1 cellular context compared by ENCODE assay signal in the genomic region with DNA sequence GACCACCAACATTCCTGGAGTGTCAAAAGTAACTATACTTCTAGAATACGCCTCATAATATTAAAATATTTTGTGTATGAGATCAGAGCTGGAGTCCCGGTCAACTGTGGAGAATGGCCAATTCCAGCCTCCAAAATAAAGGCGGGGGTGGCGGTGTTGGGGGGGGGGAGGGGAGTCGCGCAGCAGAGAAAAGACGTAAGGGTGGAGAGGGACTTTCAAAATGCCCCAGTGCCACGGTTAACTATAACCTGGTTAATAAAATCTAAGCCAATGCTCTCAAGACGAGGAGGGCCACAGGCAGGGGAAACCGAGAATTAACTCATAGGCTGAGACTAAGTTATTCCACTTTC.
TF ChIP-seq lines count a peak whose summit lies in the region.

No MANE protein-coding gene starts in this region.

TF ChIP-seq in IMR-90, 13 proteins besides CTCF, POLR2A, EP300 and RAD21 (continued from another document):
- TF ChIP-seq, protein P1, sequence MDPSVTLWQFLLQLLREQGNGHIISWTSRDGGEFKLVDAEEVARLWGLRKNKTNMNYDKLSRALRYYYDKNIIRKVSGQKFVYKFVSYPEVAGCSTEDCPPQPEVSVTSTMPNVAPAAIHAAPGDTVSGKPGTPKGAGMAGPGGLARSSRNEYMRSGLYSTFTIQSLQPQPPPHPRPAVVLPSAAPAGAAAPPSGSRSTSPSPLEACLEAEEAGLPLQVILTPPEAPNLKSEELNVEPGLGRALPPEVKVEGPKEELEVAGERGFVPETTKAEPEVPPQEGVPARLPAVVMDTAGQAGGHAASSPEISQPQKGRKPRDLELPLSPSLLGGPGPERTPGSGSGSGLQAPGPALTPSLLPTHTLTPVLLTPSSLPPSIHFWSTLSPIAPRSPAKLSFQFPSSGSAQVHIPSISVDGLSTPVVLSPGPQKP (IDR thresholded peaks at IDR 0.05; ENCODE audit: borderline replicate concordance, low read depth, low read length) = no peak
- no peak for TF ChIP-seq RFX5 (IDR thresholded peaks at IDR 0.05; ENCODE audit: low read depth, low read length)
- TF ChIP-seq MXI1 (IDR thresholded peaks at IDR 0.05; ENCODE audit: borderline replicate concordance, low read depth, low read length) = no peak
- TF ChIP-seq, protein P2, sequence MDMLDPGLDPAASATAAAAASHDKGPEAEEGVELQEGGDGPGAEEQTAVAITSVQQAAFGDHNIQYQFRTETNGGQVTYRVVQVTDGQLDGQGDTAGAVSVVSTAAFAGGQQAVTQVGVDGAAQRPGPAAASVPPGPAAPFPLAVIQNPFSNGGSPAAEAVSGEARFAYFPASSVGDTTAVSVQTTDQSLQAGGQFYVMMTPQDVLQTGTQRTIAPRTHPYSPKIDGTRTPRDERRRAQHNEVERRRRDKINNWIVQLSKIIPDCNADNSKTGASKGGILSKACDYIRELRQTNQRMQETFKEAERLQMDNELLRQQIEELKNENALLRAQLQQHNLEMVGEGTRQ (IDR thresholded peaks at IDR 0.05; ENCODE audit: low read depth, low read length) = no peak
- no peak for TF ChIP-seq CHD1 (IDR thresholded peaks at IDR 0.05; ENCODE audit: low read depth, low read length)
- no peak for TF ChIP-seq NFE2L2 (IDR thresholded peaks at IDR 0.05; ENCODE audit: low read depth, low read length)
- TF ChIP-seq RCOR1 (IDR thresholded peaks at IDR 0.05; ENCODE audit: insufficient replicate concordance, low read length) = no peak
- no peak for TF ChIP-seq SMC3 (IDR thresholded peaks at IDR 0.05; ENCODE audit: low read depth, low read length)
- TF ChIP-seq MAZ (IDR thresholded peaks at IDR 0.05; ENCODE audit: borderline replicate concordance, low read depth, low read length) = no peak
- no peak for TF ChIP-seq BHLHE40 (IDR thresholded peaks at IDR 0.05; ENCODE audit: low read depth, low read length)
- TF ChIP-seq CEBPB (IDR thresholded peaks at IDR 0.05; ENCODE audit: low read depth, low read length) = no peak
